In genomic region chr13:28826368-28826767, GRCh38 we compare ENCODE assay signal across 39 cellular contexts. TPM values are rescaled to one million over a fixed set of nuclear protein-coding genes. Genes with fewer than 3 reads are reported as not detected.
"Had no signal": no experiment of that assay in that cellular context is flagged by ENCODE, and none has a peak within 500 bp of the region (broad histone marks: within the 10 kb centered on the region; RNA-seq: fewer than 3 reads in every experiment).

No MANE protein-coding gene starts in this region.

- H3K27ac ChIP-seq: KMS-11 had no signal

- H3K4me3 ChIP-seq: MG63 had no signal

- H3K36me3 ChIP-seq: MG63 had no signal

- DNase-seq: Karpas-422, Kasumi-1, KG1, MG63, MM.1S, MV-4-11, NCI-H1048, NCI-H1092, NCI-H1092 treated with DMSO at 0.1 percent for 48 hours, NCI-H1105, NCI-H1105 treated with DMSO at 0.1 percent for 48 hours, NCI-H1417, NCI-H1417 treated with DMSO at 0.1 percent for 48 hours, NCI-H1436, NCI-H1436 treated with DMSO at 0.1 percent for 48 hours, NCI-H146, NCI-H1694, NCI-H1694 treated with DMSO at 0.1 percent for 48 hours, NCI-H187, NCI-H187 treated with DMSO at 0.1 percent for 48 hours, NCI-H1930, NCI-H2029, NCI-H2029 treated with DMSO at 0.1 percent for 48 hours, NCI-H2081, NCI-H2081 treated with DMSO at 0.1 percent for 48 hours, NCI-H2107, NCI-H2171, NCI-H2171 treated with DMSO at 0.1 percent for 48 hours, NCI-H2227 treated with DMSO at 0.1 percent for 48 hours, NCI-H226, NCI-H345, NCI-H446, NCI-H446 treated with DMSO at 0.1 percent for 48 hours, NCI-H510A, NCI-H510A treated with DMSO at 0.1 percent for 48 hours had no signal

RNA-seq across cellular contexts. Expression of gene MTUS2, which starts 6.2 kb away (rescaled TPM):
- total RNA-seq: LHCN-M2, MCF 10A, NCI-H460 had no signal
